8 cellular contexts compared by ENCODE assay signal in genomic region chr1:200415693-200416593, GRCh38. TPM values are rescaled to one million over a fixed set of nuclear protein-coding genes. Genes with fewer than 3 reads are reported as not detected.
A peak's percentile ranks its signal among the peaks of the same experiment; 100 is the strongest.
DNase-seq lines count a peak whose midpoint lies in the region; ATAC-seq and TF ChIP-seq lines count a peak whose summit lies in the region.

No MANE protein-coding gene starts in this region.

- no peaks in the 10 kb centered on the region for H4K20me1 ChIP-seq in PC-9 (ENCODE audit: insufficient read depth)

- intact Hi-C loops in PC-9 (cut with micrococcal nuclease; ENCODE audit: unreplicated experiment), result loop anchor here (1.0 kb wide), 2 partner anchors 67 to 80 kb away; no protein-coding TSS in a partner anchor
- intact Hi-C loops in tibial artery (cut with DNase I; ENCODE audit: low total_unique reads), result no loop called here

- no peaks in the 10 kb centered on the region for H3K9me2 ChIP-seq in PC-9 (ENCODE audit: insufficient read depth)

- H3K4me3 ChIP-seq in PC-9 (peak overlapping the region; percentile 40; the same call in 1 of the 2 replicates), tibial artery (no peak overlapping the region), H7 (ENCODE audit: insufficient read depth, low read depth, low read length) (no peak overlapping the region)

- DNase-seq in PC-9, result peak; percentile 67 to 96
- peak; percentile 82 for DNase-seq in glomerular endothelial cell (ENCODE audit: extremely low read depth, low read depth, low spot score)
- peak; percentile 86 to 90 for DNase-seq in tibial artery
- DNase-seq in germinal center (ENCODE audit: low spot score), result no peak
- no peak for DNase-seq in MV-4-11 (lab: John Stamatoyannopoulos, UW)
- DNase-seq in H7, result no peak

- H3K4me1 ChIP-seq in PC-9 (replicated peaks; ENCODE audit: insufficient read depth), result peaks cover 48% of the 10 kb centered on the region
- peaks cover 0 to 19% (median 12%) of the 10 kb centered on the region in 4 donors for H3K4me1 ChIP-seq in tibial artery

- peaks cover 43% of the 10 kb centered on the region for H3F3A ChIP-seq in PC-9 (ENCODE audit: insufficient read depth, low read depth)

- no peaks in the 10 kb centered on the region for H3K79me2 ChIP-seq in PC-9 (ENCODE audit: low read depth)

- H2AFZ ChIP-seq in PC-9, result no peak overlapping the region

- CTCF ChIA-PET in PC-9 (lab: Charles Lee), result no interaction called here

- H3K27ac ChIP-seq in PC-9 (peak overlapping the region; percentile 100), tibial artery (peak overlapping the region; percentile 33 to 44)

- POLR2A ChIA-PET in PC-9 (lab: Charles Lee; ENCODE audit: unreplicated experiment), result interaction anchor here (0.5 to 0.7 kb wide), 3 partner anchors 15 to 60 kb away, joined by 4 to 8 read pairs (median 5); no protein-coding TSS in a partner anchor

- H3K4me2 ChIP-seq in PC-9, result peak overlapping the region; percentile 79

- H3K36me3 ChIP-seq in PC-9 (ENCODE audit: low read depth) (no peaks in the 10 kb centered on the region), tibial artery (no peaks in the 10 kb centered on the region), H7 (replicated peaks; ENCODE audit: control insufficient read depth, insufficient read depth, low read length) (peaks cover 3% of the 10 kb centered on the region)

- no TSS peak for BruUV-seq in PC-9 (replicated peaks; lab: Mats Ljungman, UMichigan)

- H3K9me3 ChIP-seq in PC-9 (ENCODE audit: insufficient read depth, low read depth) (no peaks in the 10 kb centered on the region), tibial artery (no peaks in the 10 kb centered on the region)

- ATAC-seq in GM18498 (IDR thresholded peaks at IDR 0.05; ENCODE audit: unreplicated experiment), result peak; percentile 84
- peak; percentile 68 for ATAC-seq in HG02610 (IDR thresholded peaks at IDR 0.05; ENCODE audit: unreplicated experiment)

- H3K27me3 ChIP-seq in PC-9 (ENCODE audit: insufficient read depth, low read depth), result no peaks in the 10 kb centered on the region
- no peaks in the 10 kb centered on the region for H3K27me3 ChIP-seq in tibial artery
- no peaks in the 10 kb centered on the region for H3K27me3 ChIP-seq in H7 (ENCODE audit: control insufficient read depth, insufficient read depth, low read length)

- TF ChIP-seq CTCF in PC-9 (conservative IDR thresholded peaks at IDR 0.05), result no peak
- TF ChIP-seq CTCF in tibial artery (IDR thresholded peaks at IDR 0.05), result no peak

RNA-seq across cellular contexts. Expression of gene ZNF281, which starts 6.1 kb away (rescaled TPM):
- 14.8 and 18.8 TPM in 2 replicates for total RNA-seq in PC-9 (2021)
- total RNA-seq in glomerular endothelial cell, result 19.0 and 21.2 TPM in 2 replicates
- 43.0 and 48.6 TPM in 2 replicates for total RNA-seq in H7 (2014; rRNA removed; shearing (Covaris generic))

Comparison
In these comparisons a context has a peak if more than half of its experiments do, and no peak if none do; other contexts are left out.
1. DNase-seq: peak in PC-9 (2 of 2), glomerular endothelial cell (single experiment) and tibial artery (2 of 2); none in germinal center (single experiment), MV-4-11 (single experiment) and H7 (single experiment).